1 cellular context compared by ENCODE assay signal in genomic region chr2:30422437-30422805, GRCh38.
TF ChIP-seq lines count a peak whose summit lies in the region.

No MANE protein-coding gene starts in this region.

TF ChIP-seq in A549, 52 proteins besides CTCF, POLR2A, EP300 and RAD21 (continued from another document):
- no peak for TF ChIP-seq REST (IDR thresholded peaks at IDR 0.05)
- no peak for TF ChIP-seq HOXA7 (CRISPR knock-in tag; IDR thresholded peaks at IDR 0.05)
- no peak for TF ChIP-seq HOXB13 (CRISPR knock-in tag; IDR thresholded peaks at IDR 0.05; ENCODE audit: low read depth)
- no peak for TF ChIP-seq ESRRA (IDR thresholded peaks at IDR 0.05; ENCODE audit: borderline replicate concordance, low read length)
- TF ChIP-seq ZSCAN20 (CRISPR knock-in tag; IDR thresholded peaks at IDR 0.05) = no peak
- no peak for TF ChIP-seq HOXB5 (CRISPR knock-in tag; IDR thresholded peaks at IDR 0.05)
- no peak for TF ChIP-seq ZNF302 (CRISPR knock-in tag; IDR thresholded peaks at IDR 0.05)
